13 cellular contexts compared by ENCODE assay signal in genomic region chr3:134336587-134336986, GRCh38. TPM values are rescaled to one million over a fixed set of nuclear protein-coding genes. Genes with fewer than 3 reads are reported as not detected.
DNase-seq lines count a peak whose midpoint lies in the region; ATAC-seq and TF ChIP-seq lines count a peak whose summit lies in the region.
"Had no signal": no experiment of that assay in that cellular context is flagged by ENCODE, and none has a peak within 500 bp of the region (broad histone marks: within the 10 kb centered on the region; RNA-seq: fewer than 3 reads in every experiment).

No MANE protein-coding gene starts in this region.

- ATAC-seq in HG02610 (IDR thresholded peaks at IDR 0.05; ENCODE audit: unreplicated experiment) (no peak), GM21529 (IDR thresholded peaks at IDR 0.05; ENCODE audit: unreplicated experiment) (no peak)
- ATAC-seq: naive thymus-derived CD4-positive, alpha-beta T cell had no signal

- H3K36me3 Mint-ChIP-seq in mesothelial cell of epicardium: no peaks in the 10 kb centered on the region
- H3K36me3 Mint-ChIP-seq: naive thymus-derived CD4-positive, alpha-beta T cell had no signal

- DNase-seq in HCEC 1CT (peak; percentile 80), SW480 (ENCODE audit: low spot score) (peak; percentile 66), fibroblast of mammary gland (ENCODE audit: low read depth) (peak; percentile 80), mesothelial cell of epicardium (ENCODE audit: low spot score in 2 of 2, unreplicated experiment in 2 of 2) (peak in 1 of 2 experiments; percentile 35), OCI-M1 (lab: John Stamatoyannopoulos, UW) (no peak), GOT3 (lab: John Stamatoyannopoulos, UW) (no peak)
- DNase-seq: CD4-positive, alpha-beta T cell; naive thymus-derived CD4-positive, alpha-beta T cell; NCI-H526 treated with DMSO at 0.1 percent for 48 hours; small intestine had no signal

- peaks cover 45% of the 10 kb centered on the region for H3K4me1 Mint-ChIP-seq in mesothelial cell of epicardium

- no peaks in the 10 kb centered on the region for H3K9me3 Mint-ChIP-seq in mesothelial cell of epicardium
- H3K9me3 Mint-ChIP-seq: CD4-positive, alpha-beta T cell had no signal

- no peak overlapping the region for H3K4me3 Mint-ChIP-seq in mesothelial cell of epicardium
- H3K4me3 Mint-ChIP-seq: CD4-positive, alpha-beta T cell; naive thymus-derived CD4-positive, alpha-beta T cell had no signal

- H3K4me3 ChIP-seq in fibroblast of mammary gland (ENCODE audit: control insufficient read depth, low read depth, low read length): no peak overlapping the region
- H3K4me3 ChIP-seq: SJSA1 had no signal

- H3K27ac Mint-ChIP-seq in mesothelial cell of epicardium: peak overlapping the region; percentile 52
- H3K27ac Mint-ChIP-seq: CD4-positive, alpha-beta T cell; naive thymus-derived CD4-positive, alpha-beta T cell had no signal

- no peaks in the 10 kb centered on the region for H3K27me3 Mint-ChIP-seq in mesothelial cell of epicardium (ENCODE audit: low read depth)
- H3K27me3 Mint-ChIP-seq: CD4-positive, alpha-beta T cell had no signal

- TF ChIP-seq CTCF in fibroblast of mammary gland (conservative IDR thresholded peaks at IDR 0.05; ENCODE audit: control insufficient read depth, insufficient read depth, low read depth, low read length) (no peak), mesothelial cell of epicardium (IDR thresholded peaks at IDR 0.05; ENCODE audit: unreplicated experiment) (no peak)

RNA-seq across cellular contexts. Expression of gene AMOTL2, which starts 37.7 kb away (rescaled TPM):
- 281 to 297 TPM (median 296 TPM) in 3 replicates for total RNA-seq in mesothelial cell of epicardium
- total RNA-seq: CD4-positive, alpha-beta T cell; naive thymus-derived CD4-positive, alpha-beta T cell had no signal

Comparison
In these comparisons a context has a peak if more than half of its experiments do, and no peak if none do; other contexts are left out.
1. DNase-seq: peak in HCEC 1CT (single experiment), SW480 (single experiment) and fibroblast of mammary gland (single experiment); none in OCI-M1 (single experiment) and GOT3 (single experiment).